1 cellular context compared by ENCODE assay signal in the genomic region with DNA sequence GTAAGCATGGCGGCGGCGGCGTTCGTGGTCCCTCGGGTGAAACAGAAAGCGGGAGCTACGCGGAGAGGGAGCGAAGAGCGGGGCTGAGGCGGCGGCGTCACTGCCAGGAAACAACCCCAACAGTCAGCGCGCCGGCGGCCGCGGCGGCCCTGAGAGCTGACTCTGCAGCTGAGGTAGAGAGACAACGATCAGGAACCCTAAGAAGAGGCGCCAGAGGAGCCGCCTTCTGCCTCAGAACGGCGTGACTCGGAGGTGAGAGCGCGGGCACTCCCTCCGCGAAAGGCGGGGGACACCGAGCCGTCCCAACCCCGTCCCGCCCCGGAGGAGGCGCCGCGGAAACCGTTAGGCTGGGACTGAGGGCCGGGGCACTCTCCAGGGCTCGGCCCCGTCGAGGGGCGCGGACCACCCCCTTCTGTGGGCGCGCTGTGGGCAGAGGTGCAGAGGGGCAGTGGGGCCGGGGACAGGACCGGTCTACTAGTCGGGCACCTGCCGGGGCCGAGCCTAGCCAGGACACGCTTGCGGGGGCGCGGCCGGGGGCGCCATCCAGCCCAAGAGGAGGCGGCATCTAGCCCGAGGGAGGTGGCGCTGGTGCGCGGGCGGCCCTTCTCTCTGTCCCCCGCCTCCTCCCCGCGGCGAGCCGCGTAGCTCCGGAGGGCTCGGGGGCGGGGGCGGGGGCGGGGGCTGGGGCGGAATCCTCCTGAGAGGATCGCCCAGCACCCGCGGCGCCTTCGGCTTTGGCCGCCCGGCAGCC.
A peak's percentile ranks its signal among the peaks of the same experiment; 100 is the strongest.
TF ChIP-seq lines count a peak whose summit lies in the region.

No MANE protein-coding gene starts in this region.

TF ChIP-seq in HepG2, 621 proteins besides CTCF, POLR2A, EP300 and RAD21 (continued from another document and continues in another):
- TF ChIP-seq NCOA2 (CRISPR knock-in tag; IDR thresholded peaks at IDR 0.05) (no peak), ZNF562 (CRISPR knock-in tag; IDR thresholded peaks at IDR 0.05; ENCODE audit: borderline replicate concordance) (no peak), POLR2G (IDR thresholded peaks at IDR 0.05; ENCODE audit: low read depth, low read length) (peak; percentile 77), KLF12 (CRISPR knock-in tag; IDR thresholded peaks at IDR 0.05; ENCODE audit: borderline replicate concordance) (no peak), BCL6 (CRISPR knock-in tag; IDR thresholded peaks at IDR 0.05) (no peak), ZNF33A (CRISPR knock-in tag; IDR thresholded peaks at IDR 0.05; ENCODE audit: borderline replicate concordance) (no peak), KAT2B (IDR thresholded peaks at IDR 0.05; ENCODE audit: borderline replicate concordance, low read depth, low read length) (no peak), HIVEP1 (CRISPR knock-in tag; IDR thresholded peaks at IDR 0.05) (peak; percentile 66; the same call in 1 of the 2 replicates), MEF2D (CRISPR knock-in tag; IDR thresholded peaks at IDR 0.05) (0 out of 2 replicates have a peak, but pooled peaks have one; percentile 44), ZNF879 (CRISPR knock-in tag; IDR thresholded peaks at IDR 0.05) (no peak), SRSF9 (IDR thresholded peaks at IDR 0.05; ENCODE audit: borderline replicate concordance, insufficient read depth, low read depth, low read length, poor library complexity, severe bottlenecking) (no peak), PHB2 (IDR thresholded peaks at IDR 0.05; ENCODE audit: partially characterized antibody) (no peak), ZBTB42 (CRISPR knock-in tag; IDR thresholded peaks at IDR 0.05) (0 out of 2 replicates have a peak, but pooled peaks have one; percentile 34), ZNF350 (CRISPR knock-in tag; IDR thresholded peaks at IDR 0.05; ENCODE audit: borderline replicate concordance, low read depth) (peak; percentile 57; the same call in 1 of the 2 replicates), ZNF292 (CRISPR knock-in tag; IDR thresholded peaks at IDR 0.05; ENCODE audit: borderline replicate concordance, low read depth) (no peak), NFATC3 (CRISPR knock-in tag; IDR thresholded peaks at IDR 0.05) (no peak), ZNF326 (CRISPR knock-in tag; IDR thresholded peaks at IDR 0.05; ENCODE audit: borderline replicate concordance) (no peak), TCF12 (IDR thresholded peaks at IDR 0.05) (no peak), TCF12 (CRISPR knock-in tag; IDR thresholded peaks at IDR 0.05) (0 out of 2 replicates have a peak, but pooled peaks have one; percentile 55), SOX13 (IDR thresholded peaks at IDR 0.05) (peak; percentile 15; the same call in 1 of the 2 replicates), SOX13 (CRISPR knock-in tag; conservative IDR thresholded peaks at IDR 0.05 in 1 of 2, IDR thresholded peaks at IDR 0.05 in 1 of 2) (no peak), ZNF607 (CRISPR knock-in tag; IDR thresholded peaks at IDR 0.05; ENCODE audit: borderline replicate concordance) (peak; percentile 46; the same call in 1 of the 2 replicates), MYC (CRISPR knock-in tag; IDR thresholded peaks at IDR 0.05; ENCODE audit: borderline replicate concordance) (peak; percentile 76), IRX3 (CRISPR knock-in tag; IDR thresholded peaks at IDR 0.05; ENCODE audit: borderline replicate concordance, low read depth) (no peak; the same call in 1 of the 2 replicates), KLF11 (CRISPR knock-in tag; IDR thresholded peaks at IDR 0.05) (no peak), TBP (CRISPR knock-in tag; IDR thresholded peaks at IDR 0.05) (no peak), ZEB1 (IDR thresholded peaks at IDR 0.05; ENCODE audit: insufficient replicate concordance, low read depth) (peak; percentile 50), HNF4G (IDR thresholded peaks at IDR 0.05; ENCODE audit: borderline replicate concordance, low read depth, low read length) (no peak), HNF4G (CRISPR knock-in tag; IDR thresholded peaks at IDR 0.05; ENCODE audit: borderline replicate concordance, low read depth) (no peak), KLF16 (CRISPR knock-in tag; IDR thresholded peaks at IDR 0.05) (no peak; a peak in 1 of 4 replicates), ZNF567 (CRISPR knock-in tag; IDR thresholded peaks at IDR 0.05; ENCODE audit: borderline replicate concordance) (no peak), ZNF446 (CRISPR knock-in tag; IDR thresholded peaks at IDR 0.05) (peak; percentile 51; the same call in 1 of the 2 replicates), MTF1 (CRISPR knock-in tag; IDR thresholded peaks at IDR 0.05) (no peak), CEBPG (CRISPR knock-in tag; IDR thresholded peaks at IDR 0.05) (no peak)
- TF ChIP-seq, protein P1, sequence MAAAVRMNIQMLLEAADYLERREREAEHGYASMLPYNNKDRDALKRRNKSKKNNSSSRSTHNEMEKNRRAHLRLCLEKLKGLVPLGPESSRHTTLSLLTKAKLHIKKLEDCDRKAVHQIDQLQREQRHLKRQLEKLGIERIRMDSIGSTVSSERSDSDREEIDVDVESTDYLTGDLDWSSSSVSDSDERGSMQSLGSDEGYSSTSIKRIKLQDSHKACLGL (CRISPR knock-in tag; IDR thresholded peaks at IDR 0.05): peak; percentile 48; the same call in 1 of the 2 replicates
- TF ChIP-seq, protein P2, sequence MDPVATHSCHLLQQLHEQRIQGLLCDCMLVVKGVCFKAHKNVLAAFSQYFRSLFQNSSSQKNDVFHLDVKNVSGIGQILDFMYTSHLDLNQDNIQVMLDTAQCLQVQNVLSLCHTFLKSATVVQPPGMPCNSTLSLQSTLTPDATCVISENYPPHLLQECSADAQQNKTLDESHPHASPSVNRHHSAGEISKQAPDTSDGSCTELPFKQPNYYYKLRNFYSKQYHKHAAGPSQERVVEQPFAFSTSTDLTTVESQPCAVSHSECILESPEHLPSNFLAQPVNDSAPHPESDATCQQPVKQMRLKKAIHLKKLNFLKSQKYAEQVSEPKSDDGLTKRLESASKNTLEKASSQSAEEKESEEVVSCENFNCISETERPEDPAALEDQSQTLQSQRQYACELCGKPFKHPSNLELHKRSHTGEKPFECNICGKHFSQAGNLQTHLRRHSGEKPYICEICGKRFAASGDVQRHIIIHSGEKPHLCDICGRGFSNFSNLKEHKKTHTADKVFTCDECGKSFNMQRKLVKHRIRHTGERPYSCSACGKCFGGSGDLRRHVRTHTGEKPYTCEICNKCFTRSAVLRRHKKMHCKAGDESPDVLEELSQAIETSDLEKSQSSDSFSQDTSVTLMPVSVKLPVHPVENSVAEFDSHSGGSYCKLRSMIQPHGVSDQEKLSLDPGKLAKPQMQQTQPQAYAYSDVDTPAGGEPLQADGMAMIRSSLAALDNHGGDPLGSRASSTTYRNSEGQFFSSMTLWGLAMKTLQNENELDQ (CRISPR knock-in tag; IDR thresholded peaks at IDR 0.05; ENCODE audit: borderline replicate concordance): no peak
- TF ChIP-seq, protein P3, sequence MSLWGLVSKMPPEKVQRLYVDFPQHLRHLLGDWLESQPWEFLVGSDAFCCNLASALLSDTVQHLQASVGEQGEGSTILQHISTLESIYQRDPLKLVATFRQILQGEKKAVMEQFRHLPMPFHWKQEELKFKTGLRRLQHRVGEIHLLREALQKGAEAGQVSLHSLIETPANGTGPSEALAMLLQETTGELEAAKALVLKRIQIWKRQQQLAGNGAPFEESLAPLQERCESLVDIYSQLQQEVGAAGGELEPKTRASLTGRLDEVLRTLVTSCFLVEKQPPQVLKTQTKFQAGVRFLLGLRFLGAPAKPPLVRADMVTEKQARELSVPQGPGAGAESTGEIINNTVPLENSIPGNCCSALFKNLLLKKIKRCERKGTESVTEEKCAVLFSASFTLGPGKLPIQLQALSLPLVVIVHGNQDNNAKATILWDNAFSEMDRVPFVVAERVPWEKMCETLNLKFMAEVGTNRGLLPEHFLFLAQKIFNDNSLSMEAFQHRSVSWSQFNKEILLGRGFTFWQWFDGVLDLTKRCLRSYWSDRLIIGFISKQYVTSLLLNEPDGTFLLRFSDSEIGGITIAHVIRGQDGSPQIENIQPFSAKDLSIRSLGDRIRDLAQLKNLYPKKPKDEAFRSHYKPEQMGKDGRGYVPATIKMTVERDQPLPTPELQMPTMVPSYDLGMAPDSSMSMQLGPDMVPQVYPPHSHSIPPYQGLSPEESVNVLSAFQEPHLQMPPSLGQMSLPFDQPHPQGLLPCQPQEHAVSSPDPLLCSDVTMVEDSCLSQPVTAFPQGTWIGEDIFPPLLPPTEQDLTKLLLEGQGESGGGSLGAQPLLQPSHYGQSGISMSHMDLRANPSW (CRISPR knock-in tag; IDR thresholded peaks at IDR 0.05; ENCODE audit: borderline replicate concordance): no peak
- TF ChIP-seq, protein P4, sequence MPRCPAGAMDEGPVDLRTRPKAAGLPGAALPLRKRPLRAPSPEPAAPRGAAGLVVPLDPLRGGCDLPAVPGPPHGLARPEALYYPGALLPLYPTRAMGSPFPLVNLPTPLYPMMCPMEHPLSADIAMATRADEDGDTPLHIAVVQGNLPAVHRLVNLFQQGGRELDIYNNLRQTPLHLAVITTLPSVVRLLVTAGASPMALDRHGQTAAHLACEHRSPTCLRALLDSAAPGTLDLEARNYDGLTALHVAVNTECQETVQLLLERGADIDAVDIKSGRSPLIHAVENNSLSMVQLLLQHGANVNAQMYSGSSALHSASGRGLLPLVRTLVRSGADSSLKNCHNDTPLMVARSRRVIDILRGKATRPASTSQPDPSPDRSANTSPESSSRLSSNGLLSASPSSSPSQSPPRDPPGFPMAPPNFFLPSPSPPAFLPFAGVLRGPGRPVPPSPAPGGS (CRISPR knock-in tag; IDR thresholded peaks at IDR 0.05): no peak; the same call in 1 of the 2 replicates
- TF ChIP-seq, protein P5, sequence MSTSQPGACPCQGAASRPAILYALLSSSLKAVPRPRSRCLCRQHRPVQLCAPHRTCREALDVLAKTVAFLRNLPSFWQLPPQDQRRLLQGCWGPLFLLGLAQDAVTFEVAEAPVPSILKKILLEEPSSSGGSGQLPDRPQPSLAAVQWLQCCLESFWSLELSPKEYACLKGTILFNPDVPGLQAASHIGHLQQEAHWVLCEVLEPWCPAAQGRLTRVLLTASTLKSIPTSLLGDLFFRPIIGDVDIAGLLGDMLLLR (CRISPR knock-in tag; IDR thresholded peaks at IDR 0.05): no peak; the same call in 1 of the 2 replicates
- TF ChIP-seq, protein P6, sequence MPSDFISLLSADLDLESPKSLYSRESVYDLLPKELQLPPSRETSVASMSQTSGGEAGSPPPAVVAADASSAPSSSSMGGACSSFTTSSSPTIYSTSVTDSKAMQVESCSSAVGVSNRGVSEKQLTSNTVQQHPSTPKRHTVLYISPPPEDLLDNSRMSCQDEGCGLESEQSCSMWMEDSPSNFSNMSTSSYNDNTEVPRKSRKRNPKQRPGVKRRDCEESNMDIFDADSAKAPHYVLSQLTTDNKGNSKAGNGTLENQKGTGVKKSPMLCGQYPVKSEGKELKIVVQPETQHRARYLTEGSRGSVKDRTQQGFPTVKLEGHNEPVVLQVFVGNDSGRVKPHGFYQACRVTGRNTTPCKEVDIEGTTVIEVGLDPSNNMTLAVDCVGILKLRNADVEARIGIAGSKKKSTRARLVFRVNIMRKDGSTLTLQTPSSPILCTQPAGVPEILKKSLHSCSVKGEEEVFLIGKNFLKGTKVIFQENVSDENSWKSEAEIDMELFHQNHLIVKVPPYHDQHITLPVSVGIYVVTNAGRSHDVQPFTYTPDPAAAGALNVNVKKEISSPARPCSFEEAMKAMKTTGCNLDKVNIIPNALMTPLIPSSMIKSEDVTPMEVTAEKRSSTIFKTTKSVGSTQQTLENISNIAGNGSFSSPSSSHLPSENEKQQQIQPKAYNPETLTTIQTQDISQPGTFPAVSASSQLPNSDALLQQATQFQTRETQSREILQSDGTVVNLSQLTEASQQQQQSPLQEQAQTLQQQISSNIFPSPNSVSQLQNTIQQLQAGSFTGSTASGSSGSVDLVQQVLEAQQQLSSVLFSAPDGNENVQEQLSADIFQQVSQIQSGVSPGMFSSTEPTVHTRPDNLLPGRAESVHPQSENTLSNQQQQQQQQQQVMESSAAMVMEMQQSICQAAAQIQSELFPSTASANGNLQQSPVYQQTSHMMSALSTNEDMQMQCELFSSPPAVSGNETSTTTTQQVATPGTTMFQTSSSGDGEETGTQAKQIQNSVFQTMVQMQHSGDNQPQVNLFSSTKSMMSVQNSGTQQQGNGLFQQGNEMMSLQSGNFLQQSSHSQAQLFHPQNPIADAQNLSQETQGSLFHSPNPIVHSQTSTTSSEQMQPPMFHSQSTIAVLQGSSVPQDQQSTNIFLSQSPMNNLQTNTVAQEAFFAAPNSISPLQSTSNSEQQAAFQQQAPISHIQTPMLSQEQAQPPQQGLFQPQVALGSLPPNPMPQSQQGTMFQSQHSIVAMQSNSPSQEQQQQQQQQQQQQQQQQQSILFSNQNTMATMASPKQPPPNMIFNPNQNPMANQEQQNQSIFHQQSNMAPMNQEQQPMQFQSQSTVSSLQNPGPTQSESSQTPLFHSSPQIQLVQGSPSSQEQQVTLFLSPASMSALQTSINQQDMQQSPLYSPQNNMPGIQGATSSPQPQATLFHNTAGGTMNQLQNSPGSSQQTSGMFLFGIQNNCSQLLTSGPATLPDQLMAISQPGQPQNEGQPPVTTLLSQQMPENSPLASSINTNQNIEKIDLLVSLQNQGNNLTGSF (CRISPR knock-in tag; IDR thresholded peaks at IDR 0.05): peak; percentile 15; the same call in 1 of the 2 replicates
- TF ChIP-seq, protein P7, sequence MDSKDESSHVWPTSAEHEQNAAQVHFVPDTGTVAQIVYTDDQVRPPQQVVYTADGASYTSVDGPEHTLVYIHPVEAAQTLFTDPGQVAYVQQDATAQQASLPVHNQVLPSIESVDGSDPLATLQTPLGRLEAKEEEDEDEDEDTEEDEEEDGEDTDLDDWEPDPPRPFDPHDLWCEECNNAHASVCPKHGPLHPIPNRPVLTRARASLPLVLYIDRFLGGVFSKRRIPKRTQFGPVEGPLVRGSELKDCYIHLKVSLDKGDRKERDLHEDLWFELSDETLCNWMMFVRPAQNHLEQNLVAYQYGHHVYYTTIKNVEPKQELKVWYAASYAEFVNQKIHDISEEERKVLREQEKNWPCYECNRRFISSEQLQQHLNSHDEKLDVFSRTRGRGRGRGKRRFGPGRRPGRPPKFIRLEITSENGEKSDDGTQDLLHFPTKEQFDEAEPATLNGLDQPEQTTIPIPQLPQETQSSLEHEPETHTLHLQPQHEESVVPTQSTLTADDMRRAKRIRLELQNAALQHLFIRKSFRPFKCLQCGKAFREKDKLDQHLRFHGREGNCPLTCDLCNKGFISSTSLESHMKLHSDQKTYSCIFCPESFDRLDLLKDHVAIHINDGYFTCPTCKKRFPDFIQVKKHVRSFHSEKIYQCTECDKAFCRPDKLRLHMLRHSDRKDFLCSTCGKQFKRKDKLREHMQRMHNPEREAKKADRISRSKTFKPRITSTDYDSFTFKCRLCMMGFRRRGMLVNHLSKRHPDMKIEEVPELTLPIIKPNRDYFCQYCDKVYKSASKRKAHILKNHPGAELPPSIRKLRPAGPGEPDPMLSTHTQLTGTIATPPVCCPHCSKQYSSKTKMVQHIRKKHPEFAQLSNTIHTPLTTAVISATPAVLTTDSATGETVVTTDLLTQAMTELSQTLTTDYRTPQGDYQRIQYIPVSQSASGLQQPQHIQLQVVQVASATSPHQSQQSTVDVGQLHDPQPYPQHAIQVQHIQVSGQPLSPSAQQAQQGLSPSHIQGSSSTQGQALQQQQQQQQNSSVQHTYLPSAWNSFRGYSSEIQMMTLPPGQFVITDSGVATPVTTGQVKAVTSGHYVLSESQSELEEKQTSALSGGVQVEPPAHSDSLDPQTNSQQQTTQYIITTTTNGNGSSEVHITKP (CRISPR knock-in tag; IDR thresholded peaks at IDR 0.05; ENCODE audit: low read depth): no peak; the same call in 1 of the 2 replicates
- TF ChIP-seq, protein P8, sequence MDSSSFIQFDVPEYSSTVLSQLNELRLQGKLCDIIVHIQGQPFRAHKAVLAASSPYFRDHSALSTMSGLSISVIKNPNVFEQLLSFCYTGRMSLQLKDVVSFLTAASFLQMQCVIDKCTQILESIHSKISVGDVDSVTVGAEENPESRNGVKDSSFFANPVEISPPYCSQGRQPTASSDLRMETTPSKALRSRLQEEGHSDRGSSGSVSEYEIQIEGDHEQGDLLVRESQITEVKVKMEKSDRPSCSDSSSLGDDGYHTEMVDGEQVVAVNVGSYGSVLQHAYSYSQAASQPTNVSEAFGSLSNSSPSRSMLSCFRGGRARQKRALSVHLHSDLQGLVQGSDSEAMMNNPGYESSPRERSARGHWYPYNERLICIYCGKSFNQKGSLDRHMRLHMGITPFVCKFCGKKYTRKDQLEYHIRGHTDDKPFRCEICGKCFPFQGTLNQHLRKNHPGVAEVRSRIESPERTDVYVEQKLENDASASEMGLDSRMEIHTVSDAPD (CRISPR knock-in tag; IDR thresholded peaks at IDR 0.05): no peak
